Comparison of ENCODE assay signal across 1 cellular context in the genomic region with DNA sequence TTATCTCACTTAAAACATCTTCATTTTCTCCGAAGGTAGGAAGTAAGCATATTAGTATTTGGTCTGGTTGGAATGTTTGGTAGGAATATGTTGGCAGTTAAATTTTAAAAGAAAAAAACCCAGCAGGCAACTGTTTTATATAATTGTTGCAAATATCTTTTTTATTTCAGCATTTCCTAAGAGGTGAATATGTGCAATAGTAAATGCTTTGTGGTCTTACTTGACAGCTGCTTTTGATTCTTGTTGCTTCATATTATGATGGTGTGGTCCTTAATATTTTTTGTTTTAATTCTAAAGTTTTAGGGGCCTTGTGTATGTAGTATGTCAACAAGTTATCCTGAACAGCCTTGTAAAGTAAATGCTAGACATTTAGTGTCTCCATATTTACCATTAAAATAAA.
TF ChIP-seq lines count a peak whose summit lies in the region.

No MANE protein-coding gene starts in this region.

TF ChIP-seq in K562, 482 proteins besides CTCF, POLR2A, EP300 and RAD21:
- TF ChIP-seq, protein P1, sequence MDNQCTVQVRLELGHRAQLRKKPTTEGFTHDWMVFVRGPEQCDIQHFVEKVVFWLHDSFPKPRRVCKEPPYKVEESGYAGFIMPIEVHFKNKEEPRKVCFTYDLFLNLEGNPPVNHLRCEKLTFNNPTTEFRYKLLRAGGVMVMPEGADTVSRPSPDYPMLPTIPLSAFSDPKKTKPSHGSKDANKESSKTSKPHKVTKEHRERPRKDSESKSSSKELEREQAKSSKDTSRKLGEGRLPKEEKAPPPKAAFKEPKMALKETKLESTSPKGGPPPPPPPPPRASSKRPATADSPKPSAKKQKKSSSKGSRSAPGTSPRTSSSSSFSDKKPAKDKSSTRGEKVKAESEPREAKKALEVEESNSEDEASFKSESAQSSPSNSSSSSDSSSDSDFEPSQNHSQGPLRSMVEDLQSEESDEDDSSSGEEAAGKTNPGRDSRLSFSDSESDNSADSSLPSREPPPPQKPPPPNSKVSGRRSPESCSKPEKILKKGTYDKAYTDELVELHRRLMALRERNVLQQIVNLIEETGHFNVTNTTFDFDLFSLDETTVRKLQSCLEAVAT (IDR thresholded peaks at IDR 0.05): no peak
- TF ChIP-seq CCNT2 (IDR thresholded peaks at IDR 0.05; ENCODE audit: borderline replicate concordance, extremely low read depth, insufficient read length, low read depth, low read length): no peak
- TF ChIP-seq PYGO2 (tag; IDR thresholded peaks at IDR 0.05): no peak
- no peak for TF ChIP-seq FOXJ3 (CRISPR knock-in tag; IDR thresholded peaks at IDR 0.05)
- no peak for TF ChIP-seq DNMT1 (IDR thresholded peaks at IDR 0.05)
- TF ChIP-seq MTA3 (IDR thresholded peaks at IDR 0.05; ENCODE audit: borderline replicate concordance): no peak
